Comparison of ENCODE assay signal across 14 cellular contexts in genomic region chr20:35491823-35492222, GRCh38. TPM values are rescaled to one million over a fixed set of nuclear protein-coding genes. Genes with fewer than 3 reads are reported as not detected.
DNase-seq lines count a peak whose midpoint lies in the region; ATAC-seq and TF ChIP-seq lines count a peak whose summit lies in the region.
"Had no signal": no experiment of that assay in that cellular context is flagged by ENCODE, and none has a peak within 500 bp of the region (broad histone marks: within the 10 kb centered on the region; RNA-seq: fewer than 3 reads in every experiment).

No MANE protein-coding gene starts in this region.

- H3K36me3 ChIP-seq in adrenal gland (replicated peaks in 1 of 2), result peaks cover 0 to 43% of the 10 kb centered on the region in 2 donors

- peak overlapping the region; percentile 100 for H3K4me3 Mint-ChIP-seq in stimulated activated naive CD8-positive, alpha-beta T cell treated with anti-CD3 and anti-CD28 coated beads, Interleukin-15, Interleukin-2, amounts not matched to agents 100 ng/mL and 50 ng/mL, for 24 hours
- peak overlapping the region; percentile 100 for H3K4me3 Mint-ChIP-seq in T-helper 2 cell treated with Interferon-gamma antibody and Interleukin-4, amounts not matched to agents 5 μg/mL and 100 μg/mL, for 36 hours
- H3K4me3 Mint-ChIP-seq in stimulated activated naive CD8-positive, alpha-beta T cell treated with anti-CD3 and anti-CD28 coated beads, Interleukin-15, amount 100 ng/mL, for 72 hours, result peak overlapping the region; percentile 92 to 100
- H3K4me3 Mint-ChIP-seq: type B pancreatic cell had no signal

- no peak for ATAC-seq in stimulated activated naive CD8-positive, alpha-beta T cell treated with anti-CD3 and anti-CD28 coated beads, Interleukin-15, Interleukin-2, amounts not matched to agents 100 U/mL and 50 U/mL, for 24 hours
- peak; percentile 54 for ATAC-seq in stimulated activated naive CD8-positive, alpha-beta T cell treated with anti-CD3 and anti-CD28 coated beads, Interleukin-15, amount 100 ng/mL, for 72 hours
- ATAC-seq: gastroesophageal sphincter had no signal

- intact Hi-C loops in adrenal gland (cut with DNase I), result no loop called here

- H3K27ac Mint-ChIP-seq in stimulated activated naive CD8-positive, alpha-beta T cell treated with anti-CD3 and anti-CD28 coated beads, Interleukin-15, Interleukin-2, amounts not matched to agents 100 ng/mL and 50 ng/mL, for 24 hours, result peak overlapping the region; percentile 65
- peak overlapping the region; percentile 100 for H3K27ac Mint-ChIP-seq in T-helper 2 cell treated with Interferon-gamma antibody and Interleukin-4, amounts not matched to agents 5 μg/mL and 100 μg/mL, for 36 hours
- peak overlapping the region; percentile 89 to 99 for H3K27ac Mint-ChIP-seq in stimulated activated naive CD8-positive, alpha-beta T cell treated with anti-CD3 and anti-CD28 coated beads, Interleukin-15, amount 100 ng/mL, for 72 hours
- H3K27ac Mint-ChIP-seq: type B pancreatic cell had no signal

- no peaks in the 10 kb centered on the region for H3K27me3 Mint-ChIP-seq in stimulated activated naive CD8-positive, alpha-beta T cell treated with anti-CD3 and anti-CD28 coated beads, Interleukin-15, Interleukin-2, amounts not matched to agents 100 ng/mL and 50 ng/mL, for 24 hours
- no peaks in the 10 kb centered on the region for H3K27me3 Mint-ChIP-seq in T-helper 2 cell treated with Interferon-gamma antibody and Interleukin-4, amounts not matched to agents 5 μg/mL and 100 μg/mL, for 36 hours (ENCODE audit: low read depth)
- no peaks in the 10 kb centered on the region for H3K27me3 Mint-ChIP-seq in stimulated activated naive CD8-positive, alpha-beta T cell treated with anti-CD3 and anti-CD28 coated beads, Interleukin-15, amount 100 ng/mL, for 72 hours
- H3K27me3 Mint-ChIP-seq: type B pancreatic cell had no signal

- TF ChIP-seq POLR2A in adrenal gland (IDR thresholded peaks at IDR 0.05), result no peak

- TF ChIP-seq CTCF in fibroblast of pulmonary artery (IDR thresholded peaks at IDR 0.05; ENCODE audit: low read length, missing control alignments), result no peak
- TF ChIP-seq CTCF in adrenal gland (IDR thresholded peaks at IDR 0.05), result no peak

- H3K4me1 Mint-ChIP-seq in stimulated activated naive CD8-positive, alpha-beta T cell treated with anti-CD3 and anti-CD28 coated beads, Interleukin-15, Interleukin-2, amounts not matched to agents 100 ng/mL and 50 ng/mL, for 24 hours (ENCODE audit: low read depth), result peaks cover 40% of the 10 kb centered on the region
- H3K4me1 Mint-ChIP-seq in T-helper 2 cell treated with Interferon-gamma antibody and Interleukin-4, amounts not matched to agents 5 μg/mL and 100 μg/mL, for 36 hours (ENCODE audit: low read depth), result peaks cover 36% of the 10 kb centered on the region
- peaks cover 46% of the 10 kb centered on the region for H3K4me1 Mint-ChIP-seq in stimulated activated naive CD8-positive, alpha-beta T cell treated with anti-CD3 and anti-CD28 coated beads, Interleukin-15, amount 100 ng/mL, for 72 hours

- H3K27ac ChIP-seq in adrenal gland, result no peak overlapping the region
- H3K27ac ChIP-seq: gastroesophageal sphincter, SK-N-MC, VCaP had no signal

- WGBS in adrenal gland, 4 donors, result 96 to 97% (median 97%) methylated on average over 5 of the region's 5 CpGs

- H3K9me3 ChIP-seq in adrenal gland (replicated peaks in 1 of 3), result no peaks in the 10 kb centered on the region
- H3K9me3 ChIP-seq: gastroesophageal sphincter had no signal

- DNase-seq in stimulated activated naive CD8-positive, alpha-beta T cell treated with anti-CD3 and anti-CD28 coated beads, Interleukin-15, Interleukin-2, amounts not matched to agents 100 U/mL and 50 U/mL, for 24 hours, result no peak
- no peak for DNase-seq in T-helper 2 cell treated with Interferon-gamma antibody and Interleukin-4, amounts not matched to agents 5 μg/mL and 100 μg/mL, for 36 hours (ENCODE audit: low spot score)
- peak; percentile 8 for DNase-seq in fibroblast of pulmonary artery (ENCODE audit: low read depth)
- DNase-seq in stimulated activated naive CD8-positive, alpha-beta T cell treated with anti-CD3 and anti-CD28 coated beads, Interleukin-15, amount 100 ng/mL, for 72 hours, result no peak
- no peak for DNase-seq in amygdala (lab: John Stamatoyannopoulos, UW)
- DNase-seq in adrenal gland, result no peak
- no peak for DNase-seq in NCI-H1092 treated with DMSO at 0.1 percent for 48 hours (lab: John Stamatoyannopoulos, UW)
- DNase-seq: caudate nucleus, NCI-H2171 treated with DMSO at 0.1 percent for 48 hours had no signal

- no peaks in the 10 kb centered on the region for H3K27me3 ChIP-seq in adrenal gland
- H3K27me3 ChIP-seq: gastroesophageal sphincter had no signal

- H3K4me1 ChIP-seq in adrenal gland (replicated peaks in 1 of 2), result no peaks in the 10 kb centered on the region

- H3K36me3 Mint-ChIP-seq in stimulated activated naive CD8-positive, alpha-beta T cell treated with anti-CD3 and anti-CD28 coated beads, Interleukin-15, Interleukin-2, amounts not matched to agents 100 ng/mL and 50 ng/mL, for 24 hours (ENCODE audit: low read depth), result peaks cover 67% of the 10 kb centered on the region
- H3K36me3 Mint-ChIP-seq in T-helper 2 cell treated with Interferon-gamma antibody and Interleukin-4, amounts not matched to agents 5 μg/mL and 100 μg/mL, for 36 hours (ENCODE audit: low read depth), result peaks cover 65% of the 10 kb centered on the region

- H3K4me3 ChIP-seq in fibroblast of pulmonary artery (replicated peaks; ENCODE audit: low read depth, low read length), result no peak overlapping the region
- H3K4me3 ChIP-seq in adrenal gland, result no peak overlapping the region
- H3K4me3 ChIP-seq: SK-N-MC had no signal

- no peaks in the 10 kb centered on the region for H3K9me3 Mint-ChIP-seq in stimulated activated naive CD8-positive, alpha-beta T cell treated with anti-CD3 and anti-CD28 coated beads, Interleukin-15, Interleukin-2, amounts not matched to agents 100 ng/mL and 50 ng/mL, for 24 hours
- no peaks in the 10 kb centered on the region for H3K9me3 Mint-ChIP-seq in T-helper 2 cell treated with Interferon-gamma antibody and Interleukin-4, amounts not matched to agents 5 μg/mL and 100 μg/mL, for 36 hours
- H3K9me3 Mint-ChIP-seq in stimulated activated naive CD8-positive, alpha-beta T cell treated with anti-CD3 and anti-CD28 coated beads, Interleukin-15, amount 100 ng/mL, for 72 hours, result no peaks in the 10 kb centered on the region
- H3K9me3 Mint-ChIP-seq: type B pancreatic cell had no signal

RNA-seq across cellular contexts. Expression of gene CEP250, which starts 36.4 kb away (rescaled TPM):
- 10 to 100 TPM; 23.5 to 36.9 (median 27.3) TPM for total RNA-seq in adrenal gland
- 10 to 100 TPM; 12.6 to 49.8 (median 15.2) TPM for polyA plus RNA-seq in adrenal gland

RNA-seq across cellular contexts. Expression of gene C20orf173, which starts 37.6 kb away (rescaled TPM):
- not detected for total RNA-seq in adrenal gland
- not detected for polyA plus RNA-seq in adrenal gland
- total RNA-seq: gastroesophageal sphincter had no signal

RNA-seq across cellular contexts. Expression of gene ERGIC3, which starts 50.1 kb away (rescaled TPM):
- total RNA-seq in adrenal gland, result 100 to 1,000 TPM; 233 to 377 (median 271) TPM
- polyA plus RNA-seq in adrenal gland, result 100 to 1,000 TPM; 217 to 351 (median 221) TPM

RNA-seq across cellular contexts. Expression of gene GDF5, which starts 53.8 kb away (rescaled TPM):
- total RNA-seq in adrenal gland, result under 1 TPM in 4 of 8 donors, not detected in 4; 0.16 to 0.28 (median 0.21) TPM
- polyA plus RNA-seq in adrenal gland, result under 1 TPM in 2 of 3 donors, not detected in 1; 0.13 to 0.16 TPM
